ENCODE assay signal across 29 cellular contexts in genomic region chr10:47237316-47238260, GRCh38.
DNase-seq lines count a peak whose midpoint lies in the region; ATAC-seq, FAIRE-seq and TF ChIP-seq lines count a peak whose summit lies in the region.
"Had no signal": no experiment of that assay in that cellular context is flagged by ENCODE, and none has a peak within 500 bp of the region (broad histone marks: within the 10 kb centered on the region; RNA-seq: fewer than 3 reads in every experiment).

No MANE protein-coding gene starts in this region.

- RAD21 ChIA-PET in GM12878 (lab: Charles Lee; ENCODE audit: unreplicated experiment) = no interaction called here

- in situ Hi-C loops in GM13977 (cut with MboI; ENCODE audit: low pct_unique_long_range_greater_than_20kb, low sequenced_read_pairs, unreplicated experiment) (no loop called here), GM12878 (cut with MboI) (no loop called here)

- no peak overlapping the region for H3K4me3 ChIP-seq in DND-41 (ENCODE audit: low read depth in 1 of 2, low read length in 2 of 2)
- H3K4me3 ChIP-seq in GM12878 = no peak overlapping the region
- no peak overlapping the region for H3K4me3 ChIP-seq in mesenchymal stem cell (ENCODE audit: insufficient read depth in 1 of 2, low read depth in 1 of 2, low read length in 2 of 2)
- no peak overlapping the region for H3K4me3 ChIP-seq in upper lobe of right lung
- H3K4me3 ChIP-seq: lung, skin epidermis, suprapubic skin, uterus had no signal

- no peak for FAIRE-seq in GM12878 (lab: Jason Lieb, UNC)
- FAIRE-seq: astrocyte had no signal

- no peak overlapping the region for H3K27ac Mint-ChIP-seq in osteocyte (ENCODE audit: unreplicated experiment)
- H3K27ac Mint-ChIP-seq: activated CD4-positive, alpha-beta T cell treated with anti-CD3 and anti-CD28 coated beads, Interleukin-2, amount 10 ng/mL, durations not matched to agents 7 days and 5 days; activated naive CD8-positive, alpha-beta T cell treated with anti-CD3 and anti-CD28 coated beads, Interleukin-2, amount 10 ng/mL, durations not matched to agents 7 days and 5 days; CD14-positive monocyte had no signal

- no peak overlapping the region for H3K4me3 Mint-ChIP-seq in osteocyte (ENCODE audit: unreplicated experiment)
- H3K4me3 Mint-ChIP-seq: activated CD4-positive, alpha-beta T cell treated with anti-CD3 and anti-CD28 coated beads, Interleukin-2, amount 10 ng/mL, durations not matched to agents 7 days and 5 days; activated naive CD8-positive, alpha-beta T cell treated with anti-CD3 and anti-CD28 coated beads, Interleukin-2, amount 10 ng/mL, durations not matched to agents 7 days and 5 days; CD14-positive monocyte had no signal

- no peak for ATAC-seq in DND-41 (ENCODE audit: insufficient read depth, low read depth)
- ATAC-seq in GM12878 = no peak
- no peak for ATAC-seq in upper lobe of right lung
- ATAC-seq: SK-N-SH treated with all-trans-retinoic acid at 6 μM for 48 hours had no signal

- no peak overlapping the region for H4K91ac ChIP-seq in mesenchymal stem cell (ENCODE audit: low read length)

- H3K9me3 Mint-ChIP-seq in osteocyte (ENCODE audit: unreplicated experiment) = no peaks in the 10 kb centered on the region
- H3K9me3 Mint-ChIP-seq: activated naive CD8-positive, alpha-beta T cell treated with anti-CD3 and anti-CD28 coated beads, Interleukin-2, amount 10 ng/mL, durations not matched to agents 7 days and 5 days had no signal

- BruUV-seq in GM12878 (replicated peaks; lab: Mats Ljungman, UMichigan) = no TSS peak

- TF ChIP-seq RAD21 in GM12878 (IDR thresholded peaks at IDR 0.05; ENCODE audit: insufficient read depth, low read depth, low read length) = 0 out of 2 replicates have a peak, but pooled peaks have one; percentile 10

- WGBS in GM12878 (ENCODE audit: insufficient coverage, insufficient replicate concordance, low lambda C conversion rate, missing lambda C conversion rate) = 38% methylated on average over 10 of the region's 10 CpGs
- 75% methylated on average over 10 of the region's 10 CpGs for WGBS in mesenchymal stem cell

- H3K9ac ChIP-seq in DND-41 (ENCODE audit: low read depth, low read length) (no peak overlapping the region), GM12878 (ENCODE audit: control insufficient read depth, insufficient read depth, low read length) (no peak overlapping the region), mesenchymal stem cell (ENCODE audit: low read length) (no peak overlapping the region)

- no peak overlapping the region for H4K8ac ChIP-seq in mesenchymal stem cell (ENCODE audit: low read length)

- TF ChIP-seq EP300 in GM12878 (IDR thresholded peaks at IDR 0.05; ENCODE audit: borderline replicate concordance in 1 of 2, control insufficient read depth in 1 of 2, low read depth in 2 of 2, low read length in 2 of 2) = no peak

- CTCF ChIA-PET in GM12878 (lab: Yijun Ruan, JAX) = interaction anchor here (1.0 to 1.4 kb wide), 2 partner anchors 30 to 104 kb away, joined by 3 to 4 read pairs; no protein-coding TSS in a partner anchor

- 0 out of 2 replicates have a peak, but pooled peaks cover 2% of the 10 kb centered on the region for H3K4me1 ChIP-seq in DND-41 (ENCODE audit: insufficient read depth, low read length)
- no peaks in the 10 kb centered on the region for H3K4me1 ChIP-seq in GM12878 (ENCODE audit: control insufficient read depth, insufficient read depth, low read length)
- no peaks in the 10 kb centered on the region for H3K4me1 ChIP-seq in mesenchymal stem cell (ENCODE audit: control insufficient read depth, insufficient read depth, low read depth, low read length)
- no peaks in the 10 kb centered on the region for H3K4me1 ChIP-seq in upper lobe of right lung
- H3K4me1 ChIP-seq: uterus had no signal

- H3K27me3 ChIP-seq in DND-41 (ENCODE audit: insufficient read depth, low read length, poor library complexity) = no peaks in the 10 kb centered on the region
- no peaks in the 10 kb centered on the region; a peak in 2 of 4 replicates for H3K27me3 ChIP-seq in GM12878 (replicated peaks in 1 of 2; ENCODE audit: control insufficient read depth in 2 of 2, insufficient read depth in 2 of 2, low read length in 1 of 2)
- H3K27me3 ChIP-seq in mesenchymal stem cell (ENCODE audit: control insufficient read depth in 1 of 2, insufficient read depth in 1 of 2, low read length in 2 of 2) = peaks cover 35 to 45% of the 10 kb centered on the region in 2 experiments
- no peaks in the 10 kb centered on the region for H3K27me3 ChIP-seq in upper lobe of right lung
- H3K27me3 ChIP-seq: suprapubic skin, uterus had no signal

- intact Hi-C loops in GM12878 (cut with micrococcal nuclease; ENCODE audit: unreplicated experiment) = no loop called here
- intact Hi-C loops in upper lobe of right lung (cut with DNase I) = no loop called here

- H2BK15ac ChIP-seq in mesenchymal stem cell (ENCODE audit: low read depth, poor library complexity, severe bottlenecking) = no peak overlapping the region

- H3K4me1 Mint-ChIP-seq in osteocyte (ENCODE audit: unreplicated experiment) = no peaks in the 10 kb centered on the region
- H3K4me1 Mint-ChIP-seq: CD14-positive monocyte had no signal

- no peaks in the 10 kb centered on the region for H3K79me2 ChIP-seq in DND-41 (ENCODE audit: insufficient read depth, low read length)
- H3K79me2 ChIP-seq in GM12878 (ENCODE audit: control insufficient read depth, insufficient read depth, low read length) = no peaks in the 10 kb centered on the region

- H3K27ac ChIP-seq in DND-41 (ENCODE audit: low read length) (no peak overlapping the region), GM12878 (ENCODE audit: control insufficient read depth, insufficient read depth) (no peak overlapping the region), mesenchymal stem cell (ENCODE audit: low read length, poor library complexity, severe bottlenecking) (no peak overlapping the region), upper lobe of right lung (no peak overlapping the region)
- H3K27ac ChIP-seq: HL-60, RWPE1, skin epidermis, suprapubic skin, uterus had no signal

- no peak overlapping the region for H2BK5ac ChIP-seq in mesenchymal stem cell (ENCODE audit: low read depth, low read length, poor library complexity, severe bottlenecking)

- H3K14ac ChIP-seq in mesenchymal stem cell (ENCODE audit: low read length in 2 of 2) = no peak overlapping the region

- H2AFZ ChIP-seq in DND-41 (ENCODE audit: low read depth, low read length) (no peak overlapping the region), GM12878 (ENCODE audit: control insufficient read depth, low read depth, low read length) (no peak overlapping the region), mesenchymal stem cell (ENCODE audit: low read depth, low read length) (no peak overlapping the region)

- peaks cover 6% of the 10 kb centered on the region for H3K27me3 Mint-ChIP-seq in osteocyte (ENCODE audit: unreplicated experiment)
- H3K27me3 Mint-ChIP-seq: activated CD4-positive, alpha-beta T cell treated with anti-CD3 and anti-CD28 coated beads, Interleukin-2, amount 10 ng/mL, durations not matched to agents 7 days and 5 days; activated naive CD8-positive, alpha-beta T cell treated with anti-CD3 and anti-CD28 coated beads, Interleukin-2, amount 10 ng/mL, durations not matched to agents 7 days and 5 days had no signal

- no peak overlapping the region for H2AK5ac ChIP-seq in mesenchymal stem cell (ENCODE audit: low read length, severe bottlenecking)

- POLR2A ChIA-PET in GM12878 (lab: Charles Lee) = no interaction called here

- no peaks in the 10 kb centered on the region for H3K36me3 Mint-ChIP-seq in osteocyte (ENCODE audit: unreplicated experiment)
- H3K36me3 Mint-ChIP-seq: activated naive CD8-positive, alpha-beta T cell treated with anti-CD3 and anti-CD28 coated beads, Interleukin-2, amount 10 ng/mL, durations not matched to agents 7 days and 5 days; CD14-positive monocyte had no signal

- no peak overlapping the region for H2BK12ac ChIP-seq in mesenchymal stem cell (ENCODE audit: low read length in 2 of 2)

- peak; percentile 23 for TF ChIP-seq CTCF in DND-41 (IDR thresholded peaks at IDR 0.05; ENCODE audit: borderline replicate concordance, extremely low read depth, low read length, poor library complexity, severe bottlenecking)
- peak; percentile 15 for TF ChIP-seq CTCF in GM13977 (IDR thresholded peaks at IDR 0.05; ENCODE audit: extremely low read depth, insufficient read depth, missing control alignments)
- TF ChIP-seq CTCF in GM12878 (IDR thresholded peaks at IDR 0.05 in 2 of 3, conservative IDR thresholded peaks at IDR 0.05 in 1 of 3; ENCODE audit: control insufficient read depth in 2 of 3, extremely low read depth in 1 of 3, insufficient read depth in 1 of 3, low read depth in 3 of 3, low read length in 3 of 3) = peak in 2 of 3 experiments; percentile 4 to 20; a peak in 1 of 6 replicates
- TF ChIP-seq CTCF in osteocyte (IDR thresholded peaks at IDR 0.05) = no peak
- no peak for TF ChIP-seq CTCF in upper lobe of right lung (IDR thresholded peaks at IDR 0.05)

- no peak overlapping the region for H2BK120ac ChIP-seq in mesenchymal stem cell (ENCODE audit: low read depth, low read length)

- H3K79me1 ChIP-seq in mesenchymal stem cell (replicated peaks; ENCODE audit: low read length, poor library complexity, severe bottlenecking) = no peaks in the 10 kb centered on the region

- no peaks in the 10 kb centered on the region for H3K9me3 ChIP-seq in DND-41 (ENCODE audit: insufficient read depth, low read length, severe bottlenecking)
- no peaks in the 10 kb centered on the region for H3K9me3 ChIP-seq in GM12878 (replicated peaks; ENCODE audit: control insufficient read depth, insufficient read depth, low read length)
- peaks cover 16% of the 10 kb centered on the region for H3K9me3 ChIP-seq in mesenchymal stem cell (ENCODE audit: control insufficient read depth, low read length)
- H3K9me3 ChIP-seq in upper lobe of right lung = no peaks in the 10 kb centered on the region
- H3K9me3 ChIP-seq: suprapubic skin, uterus had no signal

- no peak overlapping the region for H3K18ac ChIP-seq in mesenchymal stem cell (ENCODE audit: low read depth in 1 of 2, low read length in 2 of 2)

- no peak overlapping the region for H3K23ac ChIP-seq in mesenchymal stem cell (ENCODE audit: low read length in 2 of 2)

- H3K4me2 ChIP-seq in DND-41 (ENCODE audit: insufficient read depth, low read length) = no peak overlapping the region
- H3K4me2 ChIP-seq in GM12878 (ENCODE audit: control insufficient read depth, insufficient read depth) = no peak overlapping the region
- H3K4me2 ChIP-seq in mesenchymal stem cell (ENCODE audit: low read length, poor library complexity, severe bottlenecking) = no peak overlapping the region

- SMC1A ChIA-PET in GM12878 (lab: Charles Lee; ENCODE audit: uncharacterized antibody, unreplicated experiment) = no interaction called here

- DNase-seq in DND-41 (no peak), GM13977 (ENCODE audit: low spot score) (no peak), GM12878 (ENCODE audit: low read depth, low spot score) (no peak), osteocyte (ENCODE audit: extremely low spot score, unreplicated experiment) (peak; percentile 67), mesenchymal stem cell (no peak), upper lobe of right lung (no peak), activated T-cell treated with anti-CD3 and anti-CD28 coated beads for 4 hours (no peak)
- DNase-seq: activated CD4-positive, alpha-beta T cell treated with anti-CD3 and anti-CD28 coated beads, Interleukin-2, amount 10 ng/mL, durations not matched to agents 7 days and 5 days; activated effector memory CD4-positive, alpha-beta T cell treated with Interleukin-2 at 50 U/mL for 16 hours; activated naive CD8-positive, alpha-beta T cell treated with anti-CD3 and anti-CD28 coated beads, Interleukin-2, amount 10 ng/mL, durations not matched to agents 7 days and 5 days; Calu3; central memory CD4-positive, alpha-beta T cell; EL; kidney glomerular epithelial cell; NCI-H1092; NCI-H1930; NCI-H345; NCI-H774; stimulated activated CD4-positive, alpha-beta T cell treated with anti-CD3 and anti-CD28 coated beads, Interleukin-2, amount 100 ng/mL, for 24 hours; T-helper 2 cell; uterus had no signal

- H4K20me1 ChIP-seq in DND-41 (ENCODE audit: insufficient read depth, low read length) = no peaks in the 10 kb centered on the region
- H4K20me1 ChIP-seq in GM12878 (ENCODE audit: control insufficient read depth, insufficient read depth) = no peaks in the 10 kb centered on the region

- no peak overlapping the region for H3K4ac ChIP-seq in mesenchymal stem cell (ENCODE audit: low read depth in 1 of 2, low read length in 2 of 2)

- H3K36me3 ChIP-seq in DND-41 (ENCODE audit: insufficient read depth, low read length) = no peaks in the 10 kb centered on the region
- no peaks in the 10 kb centered on the region for H3K36me3 ChIP-seq in GM12878 (ENCODE audit: control insufficient read depth in 2 of 2, insufficient read depth in 2 of 2, low read length in 1 of 2)
- H3K36me3 ChIP-seq in mesenchymal stem cell (ENCODE audit: control insufficient read depth in 1 of 2, insufficient read depth in 2 of 2, low read depth in 1 of 2, low read length in 2 of 2) = no peaks in the 10 kb centered on the region
- no peaks in the 10 kb centered on the region for H3K36me3 ChIP-seq in upper lobe of right lung
- H3K36me3 ChIP-seq: suprapubic skin, uterus had no signal

- TF ChIP-seq POLR2A in GM12878 (IDR thresholded peaks at IDR 0.05; ENCODE audit: low read depth, low read length) = no peak

Comparison
In these comparisons a context has a peak if more than half of its experiments do, and no peak if none do; other contexts are left out.
1. CTCF ChIP-seq: peak in DND-41 (single experiment), GM13977 (single experiment) and GM12878 (2 of 3); none in osteocyte (single experiment) and upper lobe of right lung (single experiment).